16 cellular contexts compared by ENCODE assay signal in genomic region chr2:118858485-118859156, GRCh38. TPM values are rescaled to one million over a fixed set of nuclear protein-coding genes. Genes with fewer than 3 reads are reported as not detected.
"Had no signal": no experiment of that assay in that cellular context is flagged by ENCODE, and none has a peak within 500 bp of the region (broad histone marks: within the 10 kb centered on the region; RNA-seq: fewer than 3 reads in every experiment).

No MANE protein-coding gene starts in this region.

- H3K27ac ChIP-seq: epithelial cell of prostate, gastroesophageal sphincter, hepatocyte, psoas muscle, stomach had no signal

- H3K9me3 Mint-ChIP-seq: activated CD4-positive, alpha-beta memory T cell treated with anti-CD3 and anti-CD28 coated beads for 36 hours; activated T-cell treated with anti-CD3 and anti-CD28 coated beads, Interleukin-2, amount 50 U/mL, for 72 hours had no signal

- DNase-seq: activated CD4-positive, alpha-beta memory T cell treated with anti-CD3 and anti-CD28 coated beads for 36 hours; activated T-cell treated with anti-CD3 and anti-CD28 coated beads, Interleukin-2, amount 50 U/mL, for 72 hours; aorta; effector CD8-positive, alpha-beta T cell; naive thymus-derived CD4-positive, alpha-beta T cell; occipital lobe; psoas muscle; stimulated activated CD4-positive, alpha-beta T cell treated with anti-CD3 and anti-CD28 coated beads, Interleukin-4, amount 100 ng/mL, for 24 hours; stomach had no signal

- H3K9me3 ChIP-seq: gastroesophageal sphincter, psoas muscle, stomach had no signal

- H3K4me3 ChIP-seq: gastroesophageal sphincter, hepatocyte, psoas muscle, stomach had no signal

- ATAC-seq: activated T-cell treated with anti-CD3 and anti-CD28 coated beads, Interleukin-2, amount 50 U/mL, for 72 hours; gastroesophageal sphincter; naive thymus-derived CD4-positive, alpha-beta T cell; psoas muscle had no signal

- H3K36me3 Mint-ChIP-seq: activated CD4-positive, alpha-beta memory T cell treated with anti-CD3 and anti-CD28 coated beads for 36 hours had no signal

- H3K4me3 Mint-ChIP-seq: activated CD4-positive, alpha-beta memory T cell treated with anti-CD3 and anti-CD28 coated beads for 36 hours had no signal

- H3K36me3 ChIP-seq: gastroesophageal sphincter, stomach had no signal

- H3K27ac Mint-ChIP-seq: activated CD4-positive, alpha-beta memory T cell treated with anti-CD3 and anti-CD28 coated beads for 36 hours; activated T-cell treated with anti-CD3 and anti-CD28 coated beads, Interleukin-2, amount 50 U/mL, for 72 hours; naive thymus-derived CD4-positive, alpha-beta T cell had no signal

RNA-seq across cellular contexts. Expression of gene EN1, which starts 11.2 kb away (rescaled TPM):
- total RNA-seq: activated CD4-positive, alpha-beta memory T cell treated with anti-CD3 and anti-CD28 coated beads for 36 hours; activated T-cell treated with anti-CD3 and anti-CD28 coated beads, Interleukin-2, amount 50 U/mL, for 72 hours; aorta; bronchial epithelial cell; lung microvascular endothelial cell; mononuclear cell; naive thymus-derived CD4-positive, alpha-beta T cell; occipital lobe; stomach; T-helper 2 cell treated with Interferon-gamma antibody and Interleukin-4, amounts not matched to agents 100 ng/mL and 5 ng/mL, for 36 hours had no signal
